ENCODE assay signal across 1 cellular context in the genomic region with DNA sequence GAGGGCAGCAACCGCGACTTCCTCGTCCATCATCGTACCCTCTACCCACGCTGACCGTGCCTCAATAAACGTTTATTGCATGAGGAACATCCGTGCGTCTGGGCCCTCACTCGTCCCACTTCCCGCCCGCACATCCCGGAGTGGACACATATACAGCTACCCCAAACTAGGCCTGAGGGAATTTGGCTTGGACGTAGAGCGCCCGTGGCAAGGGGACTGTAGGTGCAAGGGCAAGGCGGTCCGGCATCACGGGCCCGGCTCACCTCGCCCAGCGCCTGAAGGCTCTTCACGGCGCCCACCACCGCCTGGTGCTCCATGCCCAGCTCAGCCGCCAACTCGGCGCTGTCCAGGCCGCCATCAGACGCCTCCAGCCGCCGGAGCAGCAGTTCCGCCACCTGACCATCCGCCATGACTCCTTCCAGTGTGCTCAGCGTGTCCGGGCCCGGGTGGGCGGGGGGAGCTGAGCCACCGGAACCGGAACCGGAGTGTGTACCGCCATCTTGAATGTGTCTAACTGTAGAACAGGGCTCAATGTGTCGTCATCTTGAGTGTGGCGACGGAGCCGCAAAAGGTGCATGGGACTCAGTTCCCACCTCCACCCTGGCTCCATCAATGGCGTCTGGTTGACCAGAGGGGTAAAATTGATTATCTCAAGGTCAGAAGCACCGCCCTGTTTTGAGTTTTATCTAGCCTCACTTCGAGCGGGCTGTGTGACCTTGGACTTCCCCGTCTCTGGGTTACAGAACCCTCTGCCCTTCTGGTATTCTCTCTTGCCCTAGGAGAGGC.
TF ChIP-seq lines count a peak whose summit lies in the region.

A gene (minus strand): TSS at position 425 of the 786 bp plus-strand sequence. CDS start 15 bp downstream, at position 410.

TF ChIP-seq in HepG2, 621 proteins besides CTCF, POLR2A, EP300 and RAD21 (continued from another document and continues in another):
- TF ChIP-seq HNF4G (IDR thresholded peaks at IDR 0.05; ENCODE audit: borderline replicate concordance, low read depth, low read length): no peak
- TF ChIP-seq HNF4G (CRISPR knock-in tag; IDR thresholded peaks at IDR 0.05; ENCODE audit: borderline replicate concordance, low read depth): no peak
- TF ChIP-seq, protein P1, sequence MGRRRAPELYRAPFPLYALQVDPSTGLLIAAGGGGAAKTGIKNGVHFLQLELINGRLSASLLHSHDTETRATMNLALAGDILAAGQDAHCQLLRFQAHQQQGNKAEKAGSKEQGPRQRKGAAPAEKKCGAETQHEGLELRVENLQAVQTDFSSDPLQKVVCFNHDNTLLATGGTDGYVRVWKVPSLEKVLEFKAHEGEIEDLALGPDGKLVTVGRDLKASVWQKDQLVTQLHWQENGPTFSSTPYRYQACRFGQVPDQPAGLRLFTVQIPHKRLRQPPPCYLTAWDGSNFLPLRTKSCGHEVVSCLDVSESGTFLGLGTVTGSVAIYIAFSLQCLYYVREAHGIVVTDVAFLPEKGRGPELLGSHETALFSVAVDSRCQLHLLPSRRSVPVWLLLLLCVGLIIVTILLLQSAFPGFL (CRISPR knock-in tag; IDR thresholded peaks at IDR 0.05): no peak
- no peak for TF ChIP-seq ATRX (CRISPR knock-in tag; IDR thresholded peaks at IDR 0.05; ENCODE audit: borderline replicate concordance)
- TF ChIP-seq, protein P2, sequence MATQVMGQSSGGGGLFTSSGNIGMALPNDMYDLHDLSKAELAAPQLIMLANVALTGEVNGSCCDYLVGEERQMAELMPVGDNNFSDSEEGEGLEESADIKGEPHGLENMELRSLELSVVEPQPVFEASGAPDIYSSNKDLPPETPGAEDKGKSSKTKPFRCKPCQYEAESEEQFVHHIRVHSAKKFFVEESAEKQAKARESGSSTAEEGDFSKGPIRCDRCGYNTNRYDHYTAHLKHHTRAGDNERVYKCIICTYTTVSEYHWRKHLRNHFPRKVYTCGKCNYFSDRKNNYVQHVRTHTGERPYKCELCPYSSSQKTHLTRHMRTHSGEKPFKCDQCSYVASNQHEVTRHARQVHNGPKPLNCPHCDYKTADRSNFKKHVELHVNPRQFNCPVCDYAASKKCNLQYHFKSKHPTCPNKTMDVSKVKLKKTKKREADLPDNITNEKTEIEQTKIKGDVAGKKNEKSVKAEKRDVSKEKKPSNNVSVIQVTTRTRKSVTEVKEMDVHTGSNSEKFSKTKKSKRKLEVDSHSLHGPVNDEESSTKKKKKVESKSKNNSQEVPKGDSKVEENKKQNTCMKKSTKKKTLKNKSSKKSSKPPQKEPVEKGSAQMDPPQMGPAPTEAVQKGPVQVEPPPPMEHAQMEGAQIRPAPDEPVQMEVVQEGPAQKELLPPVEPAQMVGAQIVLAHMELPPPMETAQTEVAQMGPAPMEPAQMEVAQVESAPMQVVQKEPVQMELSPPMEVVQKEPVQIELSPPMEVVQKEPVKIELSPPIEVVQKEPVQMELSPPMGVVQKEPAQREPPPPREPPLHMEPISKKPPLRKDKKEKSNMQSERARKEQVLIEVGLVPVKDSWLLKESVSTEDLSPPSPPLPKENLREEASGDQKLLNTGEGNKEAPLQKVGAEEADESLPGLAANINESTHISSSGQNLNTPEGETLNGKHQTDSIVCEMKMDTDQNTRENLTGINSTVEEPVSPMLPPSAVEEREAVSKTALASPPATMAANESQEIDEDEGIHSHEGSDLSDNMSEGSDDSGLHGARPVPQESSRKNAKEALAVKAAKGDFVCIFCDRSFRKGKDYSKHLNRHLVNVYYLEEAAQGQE (IDR thresholded peaks at IDR 0.05; ENCODE audit: borderline replicate concordance in 1 of 2, low read depth in 1 of 2, low read length in 2 of 2): peak in 1 of 2 experiments; percentile 43; a peak in 1 of 4 replicates
- peak; percentile 87; the same call in 1 of the 2 replicates for TF ChIP-seq ZNF431 (CRISPR knock-in tag; IDR thresholded peaks at IDR 0.05; ENCODE audit: borderline replicate concordance, low read depth)
- no peak for TF ChIP-seq ZNF577 (CRISPR knock-in tag; IDR thresholded peaks at IDR 0.05; ENCODE audit: borderline replicate concordance, low read depth)
- TF ChIP-seq SRSF9 (IDR thresholded peaks at IDR 0.05; ENCODE audit: borderline replicate concordance, insufficient read depth, low read depth, low read length, poor library complexity, severe bottlenecking): no peak
- TF ChIP-seq, protein P3, sequence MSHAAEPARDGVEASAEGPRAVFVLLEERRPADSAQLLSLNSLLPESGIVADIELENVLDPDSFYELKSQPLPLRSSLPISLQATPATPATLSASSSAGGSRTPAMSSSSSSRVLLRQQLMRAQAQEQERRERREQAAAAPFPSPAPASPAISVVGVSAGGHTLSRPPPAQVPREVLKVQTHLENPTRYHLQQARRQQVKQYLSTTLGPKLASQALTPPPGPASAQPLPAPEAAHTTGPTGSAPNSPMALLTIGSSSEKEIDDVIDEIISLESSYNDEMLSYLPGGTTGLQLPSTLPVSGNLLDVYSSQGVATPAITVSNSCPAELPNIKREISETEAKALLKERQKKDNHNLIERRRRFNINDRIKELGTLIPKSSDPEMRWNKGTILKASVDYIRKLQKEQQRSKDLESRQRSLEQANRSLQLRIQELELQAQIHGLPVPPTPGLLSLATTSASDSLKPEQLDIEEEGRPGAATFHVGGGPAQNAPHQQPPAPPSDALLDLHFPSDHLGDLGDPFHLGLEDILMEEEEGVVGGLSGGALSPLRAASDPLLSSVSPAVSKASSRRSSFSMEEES (CRISPR knock-in tag; IDR thresholded peaks at IDR 0.05): peak; percentile 56
- no peak for TF ChIP-seq ZBTB3 (CRISPR knock-in tag; IDR thresholded peaks at IDR 0.05; ENCODE audit: borderline replicate concordance, low read depth)
- peak; percentile 81 for TF ChIP-seq SP4 (CRISPR knock-in tag; IDR thresholded peaks at IDR 0.05)
- TF ChIP-seq PHF21A (CRISPR knock-in tag; IDR thresholded peaks at IDR 0.05): 0 out of 2 replicates have a peak, but pooled peaks have one; percentile 43
- no peak for TF ChIP-seq THYN1 (CRISPR knock-in tag; IDR thresholded peaks at IDR 0.05; ENCODE audit: borderline replicate concordance, low read depth)
- no peak for TF ChIP-seq ZNF10 (CRISPR knock-in tag; IDR thresholded peaks at IDR 0.05; ENCODE audit: borderline replicate concordance, low read depth)
- TF ChIP-seq ZNF713 (CRISPR knock-in tag; IDR thresholded peaks at IDR 0.05): peak; percentile 69; the same call in 1 of the 2 replicates
- no peak for TF ChIP-seq HNF4A (CRISPR knock-in tag; IDR thresholded peaks at IDR 0.05)
- TF ChIP-seq NFE2 (CRISPR knock-in tag; IDR thresholded peaks at IDR 0.05): no peak
- TF ChIP-seq BRD4 (CRISPR knock-in tag; IDR thresholded peaks at IDR 0.05): no peak
- TF ChIP-seq, protein P4, sequence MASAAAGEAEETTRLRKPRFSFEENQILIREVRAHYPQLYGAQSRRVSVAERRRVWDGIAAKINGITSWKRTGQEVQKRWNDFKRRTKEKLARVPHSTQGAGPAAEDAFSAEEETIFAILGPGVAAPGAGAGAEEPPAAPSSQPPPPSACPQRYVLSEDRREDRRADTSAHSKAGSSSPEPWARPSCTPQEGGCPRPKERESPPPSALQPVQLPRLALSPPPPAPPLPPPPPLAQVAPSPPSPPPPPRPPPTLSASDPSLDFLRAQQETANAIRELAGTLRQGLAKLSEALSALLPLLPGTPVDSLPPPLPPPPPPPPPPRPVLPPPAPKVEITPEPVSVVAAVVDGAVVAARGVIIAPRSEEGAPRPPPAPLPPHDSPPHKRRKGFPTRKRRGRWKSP (CRISPR knock-in tag; IDR thresholded peaks at IDR 0.05): 0 out of 2 replicates have a peak, but pooled peaks have one; percentile 56
- 0 out of 2 replicates have a peak, but pooled peaks have one; percentile 66 for TF ChIP-seq ZNF879 (CRISPR knock-in tag; IDR thresholded peaks at IDR 0.05)
- 0 out of 2 replicates have a peak, but pooled peaks have one; percentile 45 for TF ChIP-seq ZMAT3 (CRISPR knock-in tag; conservative IDR thresholded peaks at IDR 0.05)
- TF ChIP-seq, protein P5, sequence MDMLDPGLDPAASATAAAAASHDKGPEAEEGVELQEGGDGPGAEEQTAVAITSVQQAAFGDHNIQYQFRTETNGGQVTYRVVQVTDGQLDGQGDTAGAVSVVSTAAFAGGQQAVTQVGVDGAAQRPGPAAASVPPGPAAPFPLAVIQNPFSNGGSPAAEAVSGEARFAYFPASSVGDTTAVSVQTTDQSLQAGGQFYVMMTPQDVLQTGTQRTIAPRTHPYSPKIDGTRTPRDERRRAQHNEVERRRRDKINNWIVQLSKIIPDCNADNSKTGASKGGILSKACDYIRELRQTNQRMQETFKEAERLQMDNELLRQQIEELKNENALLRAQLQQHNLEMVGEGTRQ (IDR thresholded peaks at IDR 0.05; ENCODE audit: low read depth, low read length): no peak
- TF ChIP-seq, protein P5 (CRISPR knock-in tag; IDR thresholded peaks at IDR 0.05; ENCODE audit: borderline replicate concordance): peak; percentile 46; the same call in 1 of the 2 replicates
- no peak for TF ChIP-seq ZFP62 (CRISPR knock-in tag; IDR thresholded peaks at IDR 0.05)
- TF ChIP-seq SMYD3 (CRISPR knock-in tag; IDR thresholded peaks at IDR 0.05): no peak
- no peak for TF ChIP-seq NPAS2 (CRISPR knock-in tag; IDR thresholded peaks at IDR 0.05; ENCODE audit: borderline replicate concordance)
- TF ChIP-seq TARDBP (CRISPR knock-in tag; IDR thresholded peaks at IDR 0.05): peak; percentile 91
- TF ChIP-seq, protein P6, sequence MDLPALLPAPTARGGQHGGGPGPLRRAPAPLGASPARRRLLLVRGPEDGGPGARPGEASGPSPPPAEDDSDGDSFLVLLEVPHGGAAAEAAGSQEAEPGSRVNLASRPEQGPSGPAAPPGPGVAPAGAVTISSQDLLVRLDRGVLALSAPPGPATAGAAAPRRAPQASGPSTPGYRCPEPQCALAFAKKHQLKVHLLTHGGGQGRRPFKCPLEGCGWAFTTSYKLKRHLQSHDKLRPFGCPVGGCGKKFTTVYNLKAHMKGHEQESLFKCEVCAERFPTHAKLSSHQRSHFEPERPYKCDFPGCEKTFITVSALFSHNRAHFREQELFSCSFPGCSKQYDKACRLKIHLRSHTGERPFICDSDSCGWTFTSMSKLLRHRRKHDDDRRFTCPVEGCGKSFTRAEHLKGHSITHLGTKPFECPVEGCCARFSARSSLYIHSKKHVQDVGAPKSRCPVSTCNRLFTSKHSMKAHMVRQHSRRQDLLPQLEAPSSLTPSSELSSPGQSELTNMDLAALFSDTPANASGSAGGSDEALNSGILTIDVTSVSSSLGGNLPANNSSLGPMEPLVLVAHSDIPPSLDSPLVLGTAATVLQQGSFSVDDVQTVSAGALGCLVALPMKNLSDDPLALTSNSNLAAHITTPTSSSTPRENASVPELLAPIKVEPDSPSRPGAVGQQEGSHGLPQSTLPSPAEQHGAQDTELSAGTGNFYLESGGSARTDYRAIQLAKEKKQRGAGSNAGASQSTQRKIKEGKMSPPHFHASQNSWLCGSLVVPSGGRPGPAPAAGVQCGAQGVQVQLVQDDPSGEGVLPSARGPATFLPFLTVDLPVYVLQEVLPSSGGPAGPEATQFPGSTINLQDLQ (CRISPR knock-in tag; IDR thresholded peaks at IDR 0.05): peak; percentile 55; the same call in 1 of the 2 replicates
- no peak for TF ChIP-seq CBX2 (IDR thresholded peaks at IDR 0.05; ENCODE audit: low read depth, low read length)
- no peak for TF ChIP-seq CBX2 (CRISPR knock-in tag; IDR thresholded peaks at IDR 0.05; ENCODE audit: low read depth)
- TF ChIP-seq GATA4 (IDR thresholded peaks at IDR 0.05; ENCODE audit: borderline replicate concordance, low read depth): peak; percentile 58; the same call in 1 of the 2 replicates
- no peak for TF ChIP-seq NCOA5 (CRISPR knock-in tag; IDR thresholded peaks at IDR 0.05)
- TF ChIP-seq RFX3 (CRISPR knock-in tag; IDR thresholded peaks at IDR 0.05): no peak
- TF ChIP-seq HDAC2 (CRISPR knock-in tag; IDR thresholded peaks at IDR 0.05): peak; percentile 55; the same call in 1 of the 2 replicates
- peak; percentile 22; the same call in 1 of the 2 replicates for TF ChIP-seq MIER3 (CRISPR knock-in tag; IDR thresholded peaks at IDR 0.05; ENCODE audit: borderline replicate concordance)
- TF ChIP-seq PHF5A (CRISPR knock-in tag; IDR thresholded peaks at IDR 0.05; ENCODE audit: low read depth, unreplicated experiment): no peak
- TF ChIP-seq, protein P7, sequence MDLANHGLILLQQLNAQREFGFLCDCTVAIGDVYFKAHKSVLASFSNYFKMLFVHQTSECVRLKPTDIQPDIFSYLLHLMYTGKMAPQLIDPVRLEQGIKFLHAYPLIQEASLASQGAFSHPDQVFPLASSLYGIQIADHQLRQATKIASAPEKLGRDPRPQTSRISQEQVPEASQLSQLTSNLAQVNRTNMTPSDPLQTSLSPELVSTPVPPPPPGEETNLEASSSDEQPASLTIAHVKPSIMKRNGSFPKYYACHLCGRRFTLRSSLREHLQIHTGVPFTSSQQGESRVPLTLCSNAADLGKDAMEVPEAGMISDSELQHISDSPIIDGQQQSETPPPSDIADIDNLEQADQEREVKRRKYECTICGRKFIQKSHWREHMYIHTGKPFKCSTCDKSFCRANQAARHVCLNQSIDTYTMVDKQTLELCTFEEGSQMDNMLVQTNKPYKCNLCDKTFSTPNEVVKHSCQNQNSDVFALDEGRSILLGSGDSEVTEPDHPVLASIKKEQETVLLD (CRISPR knock-in tag; IDR thresholded peaks at IDR 0.05; ENCODE audit: low read depth): peak; percentile 86
- TF ChIP-seq, protein P8, sequence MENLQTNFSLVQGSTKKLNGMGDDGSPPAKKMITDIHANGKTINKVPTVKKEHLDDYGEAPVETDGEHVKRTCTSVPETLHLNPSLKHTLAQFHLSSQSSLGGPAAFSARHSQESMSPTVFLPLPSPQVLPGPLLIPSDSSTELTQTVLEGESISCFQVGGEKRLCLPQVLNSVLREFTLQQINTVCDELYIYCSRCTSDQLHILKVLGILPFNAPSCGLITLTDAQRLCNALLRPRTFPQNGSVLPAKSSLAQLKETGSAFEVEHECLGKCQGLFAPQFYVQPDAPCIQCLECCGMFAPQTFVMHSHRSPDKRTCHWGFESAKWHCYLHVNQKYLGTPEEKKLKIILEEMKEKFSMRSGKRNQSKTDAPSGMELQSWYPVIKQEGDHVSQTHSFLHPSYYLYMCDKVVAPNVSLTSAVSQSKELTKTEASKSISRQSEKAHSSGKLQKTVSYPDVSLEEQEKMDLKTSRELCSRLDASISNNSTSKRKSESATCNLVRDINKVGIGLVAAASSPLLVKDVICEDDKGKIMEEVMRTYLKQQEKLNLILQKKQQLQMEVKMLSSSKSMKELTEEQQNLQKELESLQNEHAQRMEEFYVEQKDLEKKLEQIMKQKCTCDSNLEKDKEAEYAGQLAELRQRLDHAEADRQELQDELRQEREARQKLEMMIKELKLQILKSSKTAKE (CRISPR knock-in tag; IDR thresholded peaks at IDR 0.05; ENCODE audit: borderline replicate concordance): no peak
- peak; percentile 92 for TF ChIP-seq ZNF605 (CRISPR knock-in tag; IDR thresholded peaks at IDR 0.05)
- no peak for TF ChIP-seq POLR2AphosphoS2 (IDR thresholded peaks at IDR 0.05; ENCODE audit: low read depth, low read length)
- TF ChIP-seq ZNF121 (CRISPR knock-in tag; IDR thresholded peaks at IDR 0.05): no peak
- TF ChIP-seq, protein P9, sequence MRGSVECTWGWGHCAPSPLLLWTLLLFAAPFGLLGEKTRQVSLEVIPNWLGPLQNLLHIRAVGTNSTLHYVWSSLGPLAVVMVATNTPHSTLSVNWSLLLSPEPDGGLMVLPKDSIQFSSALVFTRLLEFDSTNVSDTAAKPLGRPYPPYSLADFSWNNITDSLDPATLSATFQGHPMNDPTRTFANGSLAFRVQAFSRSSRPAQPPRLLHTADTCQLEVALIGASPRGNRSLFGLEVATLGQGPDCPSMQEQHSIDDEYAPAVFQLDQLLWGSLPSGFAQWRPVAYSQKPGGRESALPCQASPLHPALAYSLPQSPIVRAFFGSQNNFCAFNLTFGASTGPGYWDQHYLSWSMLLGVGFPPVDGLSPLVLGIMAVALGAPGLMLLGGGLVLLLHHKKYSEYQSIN (CRISPR knock-in tag; IDR thresholded peaks at IDR 0.05; ENCODE audit: borderline replicate concordance): no peak
